20 cellular contexts compared by ENCODE assay signal in the genomic region with DNA sequence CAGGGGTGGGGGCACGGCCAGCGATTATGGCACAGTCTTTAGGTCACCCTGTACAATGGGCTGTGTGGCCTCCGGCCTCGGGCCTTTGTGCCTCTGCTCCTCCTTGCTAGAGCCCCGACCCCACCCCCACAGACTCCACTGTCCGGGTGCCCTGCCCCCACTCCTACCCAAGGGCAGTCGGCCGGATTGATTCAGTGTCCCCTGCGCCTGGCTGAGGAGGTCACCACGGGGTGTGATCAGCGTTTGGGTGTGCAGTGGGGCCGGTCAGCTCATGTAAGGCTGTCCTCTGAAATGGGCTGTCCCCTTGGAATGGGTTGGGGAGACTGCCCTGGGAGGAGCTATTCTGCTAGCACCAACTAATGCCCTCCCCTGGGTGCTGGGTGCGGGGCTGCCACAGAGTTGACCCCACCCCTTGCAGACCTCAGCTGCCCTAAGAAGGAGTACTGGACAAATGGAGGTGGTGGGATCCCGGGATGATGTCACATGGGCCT. TPM values are rescaled to one million over a fixed set of nuclear protein-coding genes. Genes with fewer than 3 reads are reported as not detected.
DNase-seq lines count a peak whose midpoint lies in the region; ATAC-seq and TF ChIP-seq lines count a peak whose summit lies in the region.
"Had no signal": no experiment of that assay in that cellular context is flagged by ENCODE, and none has a peak within 500 bp of the region (broad histone marks: within the 10 kb centered on the region; RNA-seq: fewer than 3 reads in every experiment).

No MANE protein-coding gene starts in this region.

- TF ChIP-seq CTCF in natural killer cell (IDR thresholded peaks at IDR 0.05) (no peak), mucosa of descending colon (IDR thresholded peaks at IDR 0.05) (no peak), transverse colon (IDR thresholded peaks at IDR 0.05) (no peak)

- H3K27me3 Mint-ChIP-seq in natural killer cell treated with Interleukin-12 subunit alpha and Interleukin-12 subunit beta and Interleukin-15 and Interleukin-18, amount 100 ng/mL, for 72 hours, result no peaks in the 10 kb centered on the region
- no peaks in the 10 kb centered on the region for H3K27me3 Mint-ChIP-seq in natural killer cell (ENCODE audit: low read depth in 2 of 2)

- H3K9me3 ChIP-seq in mucosa of descending colon (no peaks in the 10 kb centered on the region), transverse colon (no peaks in the 10 kb centered on the region)
- H3K9me3 ChIP-seq: MG63, neutrophil had no signal

- no peaks in the 10 kb centered on the region for H3K4me1 Mint-ChIP-seq in natural killer cell treated with Interleukin-12 subunit alpha and Interleukin-12 subunit beta and Interleukin-15 and Interleukin-18, amount 100 ng/mL, for 72 hours (ENCODE audit: low read depth in 2 of 2)
- no peaks in the 10 kb centered on the region for H3K4me1 Mint-ChIP-seq in natural killer cell
- H3K4me1 Mint-ChIP-seq: CD14-positive monocyte had no signal

- TF ChIP-seq POLR2A in transverse colon (IDR thresholded peaks at IDR 0.05), result no peak

- no peak overlapping the region for H3K4me3 Mint-ChIP-seq in natural killer cell treated with Interleukin-12 subunit alpha and Interleukin-12 subunit beta and Interleukin-15 and Interleukin-18, amount 100 ng/mL, for 72 hours
- H3K4me3 Mint-ChIP-seq in natural killer cell, result no peak overlapping the region
- H3K4me3 Mint-ChIP-seq: CD14-positive monocyte had no signal

- intact Hi-C loops in natural killer cell (cut with micrococcal nuclease) (no loop called here), mucosa of descending colon (cut with DNase I, micrococcal nuclease) (no loop called here), transverse colon (cut with DNase I; ENCODE audit: low total_unique reads) (no loop called here)

- H3K36me3 ChIP-seq in mucosa of descending colon (ENCODE audit: low read depth), result no peaks in the 10 kb centered on the region
- H3K36me3 ChIP-seq in transverse colon, result no peaks in the 10 kb centered on the region
- H3K36me3 ChIP-seq: cardiac muscle cell, MG63, neutrophil had no signal

- no peak overlapping the region for H3K27ac Mint-ChIP-seq in natural killer cell treated with Interleukin-12 subunit alpha and Interleukin-12 subunit beta and Interleukin-15 and Interleukin-18, amount 100 ng/mL, for 72 hours
- no peak overlapping the region for H3K27ac Mint-ChIP-seq in natural killer cell

- H3K36me3 Mint-ChIP-seq in natural killer cell treated with Interleukin-12 subunit alpha and Interleukin-12 subunit beta and Interleukin-15 and Interleukin-18, amount 100 ng/mL, for 72 hours, result no peaks in the 10 kb centered on the region
- no peaks in the 10 kb centered on the region for H3K36me3 Mint-ChIP-seq in natural killer cell
- H3K36me3 Mint-ChIP-seq: CD14-positive monocyte had no signal

- H3K27me3 ChIP-seq in transverse colon, result no peaks in the 10 kb centered on the region
- H3K27me3 ChIP-seq: MG63 had no signal

- WGBS in transverse colon (ENCODE audit: low coverage in 1 of 2), 2 donors, result 37 to 60% methylated on average over 3 to 14 of the region's 14 CpGs

- H3K27ac ChIP-seq in epithelial cell of prostate (peak overlapping the region; percentile 50), transverse colon (no peak overlapping the region)
- H3K27ac ChIP-seq: cardiac muscle cell, neutrophil had no signal

- no peak for TF ChIP-seq EP300 in transverse colon (IDR thresholded peaks at IDR 0.05; ENCODE audit: low read depth)

- H3K4me1 ChIP-seq in mucosa of descending colon (ENCODE audit: low read depth) (peaks cover 41% of the 10 kb centered on the region), transverse colon (peaks cover 0 to 30% (median 20%) of the 10 kb centered on the region in 4 donors)

- in situ Hi-C loops in transverse colon (cut with MboI; ENCODE audit: low pct_ligation_motif_present in 1 of 4, low pct_unique_long_range_greater_than_20kb in 1 of 4, low sequenced_read_pairs in 3 of 4), result no loop called here

- no peak for ATAC-seq in natural killer cell treated with Interleukin-12 subunit alpha and Interleukin-12 subunit beta and Interleukin-15 and Interleukin-18, amount 100 ng/mL, for 72 hours
- no peak for ATAC-seq in natural killer cell
- no peak for ATAC-seq in mucosa of descending colon
- ATAC-seq in HG02623 (IDR thresholded peaks at IDR 0.05; ENCODE audit: unreplicated experiment), result no peak
- ATAC-seq in HG03457 (IDR thresholded peaks at IDR 0.05; ENCODE audit: unreplicated experiment), result no peak

- H3K4me3 ChIP-seq in mucosa of descending colon, result no peak overlapping the region
- H3K4me3 ChIP-seq in transverse colon, result no peak overlapping the region
- H3K4me3 ChIP-seq: cardiac muscle cell, MG63 had no signal

- no peaks in the 10 kb centered on the region for H3K9me3 Mint-ChIP-seq in natural killer cell treated with Interleukin-12 subunit alpha and Interleukin-12 subunit beta and Interleukin-15 and Interleukin-18, amount 100 ng/mL, for 72 hours
- H3K9me3 Mint-ChIP-seq in natural killer cell, result no peaks in the 10 kb centered on the region
- H3K9me3 Mint-ChIP-seq: CD14-positive monocyte had no signal

- DNase-seq in natural killer cell treated with Interleukin-12 subunit alpha and Interleukin-12 subunit beta and Interleukin-15 and Interleukin-18, amount 100 ng/mL, for 72 hours (ENCODE audit: low spot score), result peak; percentile 56
- DNase-seq in natural killer cell (no peak), epithelial cell of prostate (ENCODE audit: low read depth, low spot score) (no peak), mucosa of descending colon (peak; percentile 12 to 49 (median 31)), transverse colon (peak; percentile 8), kidney tubule cell (ENCODE audit: low spot score) (no peak)
- DNase-seq: activated gamma-delta T cell treated with Interleukin-2 at 50 U/mL for 16 hours, erythroblast, MG63, NCI-H1436 treated with DMSO at 0.1 percent for 48 hours, NCI-H2171, NCI-H748 treated with DMSO at 0.1 percent for 48 hours had no signal

RNA-seq across cellular contexts. Expression of a gene that starts 23.1 kb away (rescaled TPM):
- not detected for total RNA-seq in natural killer cell treated with Interleukin-12 subunit alpha and Interleukin-12 subunit beta and Interleukin-15 and Interleukin-18, amount 100 ng/mL, for 72 hours
- not detected for total RNA-seq in natural killer cell
- 10 to 100 TPM in 2 of 3 donors, 1 to 10 TPM in 1; 2.1 to 15.0 (median 14.2) TPM for total RNA-seq in mucosa of descending colon
- total RNA-seq in transverse colon, result 10 to 100 TPM in 2 of 4 donors, 1 to 10 TPM in 2; 4.4 to 20.3 (median 8.7) TPM
- total RNA-seq: OCI-LY7; T-helper 1 cell treated with Interleukin-12 subunit alpha and Interleukin-12 subunit beta and Interleukin-4 antibody, amounts not matched to agents 30 ng/mL and 1 ng/mL, for 36 hours had no signal

RNA-seq across cellular contexts. Expression of a gene that starts 29.8 kb away (rescaled TPM):
- total RNA-seq in natural killer cell treated with Interleukin-12 subunit alpha and Interleukin-12 subunit beta and Interleukin-15 and Interleukin-18, amount 100 ng/mL, for 72 hours, result not detected
- total RNA-seq in natural killer cell (not detected), mucosa of descending colon (1 to 10 TPM; 3.8 to 7.7 (median 6.5) TPM), transverse colon (1 to 10 TPM; 2.2 to 7.8 (median 4.4) TPM)
- total RNA-seq: mononuclear cell, OCI-LY7 had no signal

Comparison
In these comparisons a context has a peak if more than half of its experiments do, and no peak if none do; other contexts are left out.
1. DNase-seq: peak in natural killer cell treated with Interleukin-12 subunit alpha and Interleukin-12 subunit beta and Interleukin-15 and Interleukin-18, amount 100 ng/mL, for 72 hours (single experiment), mucosa of descending colon (3 of 3) and transverse colon (single experiment); none in natural killer cell (single experiment), epithelial cell of prostate (single experiment) and kidney tubule cell (single experiment).